1 cellular context compared by ENCODE assay signal in genomic region chr4:74665346-74665745, GRCh38.
TF ChIP-seq lines count a peak whose summit lies in the region.

No MANE protein-coding gene starts in this region.

TF ChIP-seq in HEK293, 187 proteins besides CTCF, POLR2A, EP300 and RAD21:
- TF ChIP-seq PRDM10 (tag by site-specific recombination; IDR thresholded peaks at IDR 0.05), result no peak
- TF ChIP-seq BCL11A (tag by site-specific recombination; IDR thresholded peaks at IDR 0.05; ENCODE audit: low read depth), result no peak
- TF ChIP-seq PRDM1 (tag by site-specific recombination; IDR thresholded peaks at IDR 0.05), result no peak
- TF ChIP-seq ZNF140 (tag by site-specific recombination; IDR thresholded peaks at IDR 0.05), result no peak
- peak; percentile 30; the same call in 1 of the 2 replicates for TF ChIP-seq ZBTB17 (tag by site-specific recombination; IDR thresholded peaks at IDR 0.05)
- TF ChIP-seq ZNF174 (tag by site-specific recombination; IDR thresholded peaks at IDR 0.05), result no peak
- no peak for TF ChIP-seq KLF16 (tag by site-specific recombination; IDR thresholded peaks at IDR 0.05)
- TF ChIP-seq ZNF366 (tag by site-specific recombination; conservative IDR thresholded peaks at IDR 0.05), result no peak
